ENCODE assay signal across 1 cellular context in the genomic region with DNA sequence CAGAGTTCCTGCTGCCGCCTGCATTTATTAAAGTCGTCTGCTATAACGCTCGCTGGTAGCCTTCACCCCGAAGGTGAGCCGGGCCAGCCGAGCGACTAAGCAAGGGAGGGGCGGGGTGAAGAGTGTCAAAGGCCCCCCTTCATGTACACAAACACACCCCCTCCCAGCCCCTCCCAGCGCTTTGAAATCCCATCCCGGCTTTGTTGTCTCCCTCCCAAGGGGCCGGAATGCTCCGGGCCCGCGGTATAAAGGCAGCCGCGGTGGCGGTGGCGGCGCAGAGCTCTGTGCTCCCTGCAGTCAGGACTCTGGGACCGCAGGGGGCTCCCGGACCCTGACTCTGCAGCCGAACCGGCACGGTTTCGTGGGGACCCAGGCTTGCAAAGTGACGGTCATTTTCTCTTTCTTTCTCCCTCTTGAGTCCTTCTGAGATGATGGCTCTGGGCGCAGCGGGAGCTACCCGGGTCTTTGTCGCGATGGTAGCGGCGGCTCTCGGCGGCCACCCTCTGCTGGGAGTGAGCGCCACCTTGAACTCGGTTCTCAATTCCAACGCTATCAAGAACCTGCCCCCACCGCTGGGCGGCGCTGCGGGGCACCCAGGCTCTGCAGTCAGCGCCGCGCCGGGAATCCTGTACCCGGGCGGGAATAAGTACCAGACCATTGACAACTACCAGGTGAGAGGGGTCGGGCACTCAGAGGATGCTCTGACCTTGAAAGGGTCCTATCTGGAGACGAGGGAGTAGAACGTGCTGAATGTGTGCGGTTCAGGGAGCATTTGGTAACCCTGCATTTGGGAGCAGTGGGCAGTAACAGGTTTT.
TF ChIP-seq lines count a peak whose summit lies in the region.

A gene with protein sequence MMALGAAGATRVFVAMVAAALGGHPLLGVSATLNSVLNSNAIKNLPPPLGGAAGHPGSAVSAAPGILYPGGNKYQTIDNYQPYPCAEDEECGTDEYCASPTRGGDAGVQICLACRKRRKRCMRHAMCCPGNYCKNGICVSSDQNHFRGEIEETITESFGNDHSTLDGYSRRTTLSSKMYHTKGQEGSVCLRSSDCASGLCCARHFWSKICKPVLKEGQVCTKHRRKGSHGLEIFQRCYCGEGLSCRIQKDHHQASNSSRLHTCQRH (plus strand): TSS at position 275 of the 815 bp plus-strand sequence. CDS start 154 bp downstream, at position 429.

TF ChIP-seq in HepG2, 621 proteins besides CTCF, POLR2A, EP300 and RAD21 (continued from another document and continues in another):
- no peak for TF ChIP-seq IRF9 (CRISPR knock-in tag; IDR thresholded peaks at IDR 0.05; ENCODE audit: borderline replicate concordance)
- TF ChIP-seq ATF2 (CRISPR knock-in tag; IDR thresholded peaks at IDR 0.05): peak; percentile 53; the same call in 1 of the 2 replicates
- no peak for TF ChIP-seq ZFP36 (IDR thresholded peaks at IDR 0.05; ENCODE audit: borderline replicate concordance, low read depth, low read length, partially characterized antibody)
- no peak for TF ChIP-seq MLX (CRISPR knock-in tag; IDR thresholded peaks at IDR 0.05)
- peak; percentile 12; the same call in 1 of the 2 replicates for TF ChIP-seq ZBTB14 (CRISPR knock-in tag; IDR thresholded peaks at IDR 0.05)
- peak; percentile 17; the same call in 1 of the 2 replicates for TF ChIP-seq ZNF629 (CRISPR knock-in tag; conservative IDR thresholded peaks at IDR 0.05)
- TF ChIP-seq PAXIP1 (CRISPR knock-in tag; conservative IDR thresholded peaks at IDR 0.05): peak; percentile 70
- TF ChIP-seq HOXA7 (CRISPR knock-in tag; IDR thresholded peaks at IDR 0.05): no peak
- TF ChIP-seq TMF1 (CRISPR knock-in tag; IDR thresholded peaks at IDR 0.05; ENCODE audit: low read depth): peak; percentile 23
- TF ChIP-seq JARID2 (CRISPR knock-in tag; IDR thresholded peaks at IDR 0.05; ENCODE audit: insufficient replicate concordance): no peak
- TF ChIP-seq ZNF12 (CRISPR knock-in tag; IDR thresholded peaks at IDR 0.05): 0 out of 2 replicates have a peak, but pooled peaks have one; percentile 7
- 0 out of 2 replicates have a peak, but pooled peaks have one; percentile 73 for TF ChIP-seq ZIK1 (CRISPR knock-in tag; IDR thresholded peaks at IDR 0.05; ENCODE audit: borderline replicate concordance, low read depth)
- no peak for TF ChIP-seq ZNF296 (CRISPR knock-in tag; conservative IDR thresholded peaks at IDR 0.05)
- TF ChIP-seq, protein P1, sequence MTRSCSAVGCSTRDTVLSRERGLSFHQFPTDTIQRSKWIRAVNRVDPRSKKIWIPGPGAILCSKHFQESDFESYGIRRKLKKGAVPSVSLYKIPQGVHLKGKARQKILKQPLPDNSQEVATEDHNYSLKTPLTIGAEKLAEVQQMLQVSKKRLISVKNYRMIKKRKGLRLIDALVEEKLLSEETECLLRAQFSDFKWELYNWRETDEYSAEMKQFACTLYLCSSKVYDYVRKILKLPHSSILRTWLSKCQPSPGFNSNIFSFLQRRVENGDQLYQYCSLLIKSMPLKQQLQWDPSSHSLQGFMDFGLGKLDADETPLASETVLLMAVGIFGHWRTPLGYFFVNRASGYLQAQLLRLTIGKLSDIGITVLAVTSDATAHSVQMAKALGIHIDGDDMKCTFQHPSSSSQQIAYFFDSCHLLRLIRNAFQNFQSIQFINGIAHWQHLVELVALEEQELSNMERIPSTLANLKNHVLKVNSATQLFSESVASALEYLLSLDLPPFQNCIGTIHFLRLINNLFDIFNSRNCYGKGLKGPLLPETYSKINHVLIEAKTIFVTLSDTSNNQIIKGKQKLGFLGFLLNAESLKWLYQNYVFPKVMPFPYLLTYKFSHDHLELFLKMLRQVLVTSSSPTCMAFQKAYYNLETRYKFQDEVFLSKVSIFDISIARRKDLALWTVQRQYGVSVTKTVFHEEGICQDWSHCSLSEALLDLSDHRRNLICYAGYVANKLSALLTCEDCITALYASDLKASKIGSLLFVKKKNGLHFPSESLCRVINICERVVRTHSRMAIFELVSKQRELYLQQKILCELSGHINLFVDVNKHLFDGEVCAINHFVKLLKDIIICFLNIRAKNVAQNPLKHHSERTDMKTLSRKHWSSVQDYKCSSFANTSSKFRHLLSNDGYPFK (CRISPR knock-in tag; IDR thresholded peaks at IDR 0.05; ENCODE audit: borderline replicate concordance): 0 out of 2 replicates have a peak, but pooled peaks have one; percentile 58
- TF ChIP-seq CSRNP1 (CRISPR knock-in tag; IDR thresholded peaks at IDR 0.05): peak; percentile 53; the same call in 1 of the 2 replicates
- no peak for TF ChIP-seq SRSF4 (IDR thresholded peaks at IDR 0.05; ENCODE audit: low read depth, low read length, poor library complexity, severe bottlenecking)
- TF ChIP-seq ZNF619 (CRISPR knock-in tag; IDR thresholded peaks at IDR 0.05): peak; percentile 80; the same call in 1 of the 2 replicates
- peak; percentile 85 for TF ChIP-seq ZMYM2 (CRISPR knock-in tag; IDR thresholded peaks at IDR 0.05)
- TF ChIP-seq FOXK1 (CRISPR knock-in tag; IDR thresholded peaks at IDR 0.05; ENCODE audit: borderline replicate concordance, low read depth): peak; percentile 27; the same call in 1 of the 2 replicates
- no peak; the same call in none of the 2 replicates for TF ChIP-seq PRMT3 (CRISPR knock-in tag; IDR thresholded peaks at IDR 0.05; ENCODE audit: borderline replicate concordance, low read depth)
- no peak for TF ChIP-seq KLF9 (CRISPR knock-in tag; IDR thresholded peaks at IDR 0.05; ENCODE audit: low read depth)
- TF ChIP-seq ZNF761 (CRISPR knock-in tag; conservative IDR thresholded peaks at IDR 0.05): 0 out of 2 replicates have a peak, but pooled peaks have one; percentile 55
- no peak for TF ChIP-seq ZNF660 (CRISPR knock-in tag; IDR thresholded peaks at IDR 0.05; ENCODE audit: borderline replicate concordance, low read depth)
- TF ChIP-seq SRY (CRISPR knock-in tag; IDR thresholded peaks at IDR 0.05): peak; percentile 53; the same call in 1 of the 2 replicates
- TF ChIP-seq WIZ (CRISPR knock-in tag; IDR thresholded peaks at IDR 0.05): no peak
- no peak for TF ChIP-seq ZNF124 (CRISPR knock-in tag; IDR thresholded peaks at IDR 0.05)
- TF ChIP-seq SNRNP70 (IDR thresholded peaks at IDR 0.05; ENCODE audit: low read depth, low read length): no peak
- no peak for TF ChIP-seq ZBTB21 (CRISPR knock-in tag; IDR thresholded peaks at IDR 0.05)
- TF ChIP-seq ZNF414 (CRISPR knock-in tag; IDR thresholded peaks at IDR 0.05): peak; percentile 67; the same call in 1 of the 2 replicates
- TF ChIP-seq POLR2AphosphoS5 (IDR thresholded peaks at IDR 0.05; ENCODE audit: low read depth, low read length): peak; percentile 85
- peak; percentile 85 for TF ChIP-seq YY1 (IDR thresholded peaks at IDR 0.05; ENCODE audit: insufficient read depth, insufficient replicate concordance, low read depth, low read length)
- TF ChIP-seq HCFC1 (IDR thresholded peaks at IDR 0.05; ENCODE audit: low read depth, low read length): no peak
- no peak for TF ChIP-seq ZNF17 (CRISPR knock-in tag; IDR thresholded peaks at IDR 0.05)
- TF ChIP-seq ZNF235 (CRISPR knock-in tag; IDR thresholded peaks at IDR 0.05; ENCODE audit: borderline replicate concordance): no peak
- TF ChIP-seq PHB2 (IDR thresholded peaks at IDR 0.05; ENCODE audit: partially characterized antibody): no peak
- no peak for TF ChIP-seq MXD1 (CRISPR knock-in tag; IDR thresholded peaks at IDR 0.05)
- no peak; the same call in 1 of the 2 replicates for TF ChIP-seq ZNF652 (CRISPR knock-in tag; IDR thresholded peaks at IDR 0.05; ENCODE audit: borderline replicate concordance, low read depth)
